ENCODE assay signal across 27 cellular contexts in the genomic region with DNA sequence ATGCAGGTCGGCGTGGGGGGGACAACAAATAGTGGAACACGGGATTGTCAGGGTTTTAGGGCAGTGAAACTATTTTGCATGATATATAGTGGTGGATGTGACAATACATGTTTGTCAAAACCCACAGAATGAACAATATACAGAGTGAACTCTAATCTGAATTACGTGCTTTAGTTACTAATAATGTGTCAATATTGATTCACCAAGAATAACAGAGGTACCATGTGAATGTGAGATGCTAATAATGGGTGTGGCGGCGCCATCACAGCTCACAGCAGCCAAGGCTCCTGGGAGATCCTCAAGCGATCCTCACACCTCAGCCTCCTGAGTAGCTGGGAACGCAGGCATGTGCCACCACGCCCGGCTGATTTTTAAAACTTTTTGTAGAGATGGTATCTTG. TPM values are rescaled to one million over a fixed set of nuclear protein-coding genes. Genes with fewer than 3 reads are reported as not detected.
"Had no signal": no experiment of that assay in that cellular context is flagged by ENCODE, and none has a peak within 500 bp of the region (broad histone marks: within the 10 kb centered on the region; RNA-seq: fewer than 3 reads in every experiment).

No MANE protein-coding gene starts in this region.

- H3K4me1 ChIP-seq: pancreas had no signal

- H2AFZ ChIP-seq: hepatocyte had no signal

- FAIRE-seq: pancreas had no signal

- H3K4me3 ChIP-seq: hepatocyte, pancreas, sigmoid colon, thoracic aorta, upper lobe of left lung had no signal

- DNase-seq: activated CD4-positive, alpha-beta T cell treated with anti-CD3 and anti-CD28 coated beads for 1 hour; activated CD4-positive, alpha-beta T cell treated with anti-CD3 and anti-CD28 coated beads, Interleukin-2, amount 50 U/mL, for 1 hour; activated CD8-positive, alpha-beta memory T cell treated with anti-CD3 and anti-CD28 coated beads, Interleukin-2, amount 50 U/mL, for 4 hours; activated CD8-positive, alpha-beta T cell treated with anti-CD3 and anti-CD28 coated beads, Interleukin-2, amount 10 ng/mL, durations not matched to agents 7 days and 5 days; activated naive CD4-positive, alpha-beta T cell treated with Interleukin-2 at 50 U/mL for 16 hours; activated naive CD8-positive, alpha-beta T cell treated with anti-CD3 and anti-CD28 coated beads for 36 hours; activated T-cell treated with anti-CD3 and anti-CD28 coated beads, Interleukin-2, amount 50 U/mL, for 4 hours; amniotic stem cell; erythroblast; foreskin fibroblast; glutamatergic neuron; immature natural killer cell; kidney glomerular epithelial cell; pancreas; sigmoid colon; stimulated activated CD4-positive, alpha-beta T cell treated with anti-CD3 and anti-CD28 coated beads, Interleukin-2, amount 100 ng/mL, for 48 hours; stimulated activated CD8-positive, alpha-beta memory T cell treated with anti-CD3 and anti-CD28 coated beads, Interleukin-4, amount 100 ng/mL, for 48 hours; stimulated activated naive B cell treated with anti-CD40 and anti-IgM and Interleukin-4, amounts not matched to agents 10 μg/mL and 1 μg/mL and 100 μg/mL, for 72 hours; T-helper 9 cell; upper lobe of left lung had no signal

- H3K9me3 ChIP-seq: neutrophil, pancreas, sigmoid colon, thoracic aorta, upper lobe of left lung had no signal

- H3K4me2 ChIP-seq: hepatocyte had no signal

- H3K27me3 ChIP-seq: hepatocyte, neutrophil, pancreas, sigmoid colon, upper lobe of left lung had no signal

- H3K27ac ChIP-seq: neutrophil, pancreas, sigmoid colon, thoracic aorta had no signal

- ATAC-seq: activated CD8-positive, alpha-beta T cell treated with anti-CD3 and anti-CD28 coated beads, Interleukin-2, amount 10 ng/mL, durations not matched to agents 7 days and 5 days; activated T-cell treated with anti-CD3 and anti-CD28 coated beads, Interleukin-2, amount 50 U/mL, for 4 hours; natural killer cell treated with Interleukin-12 subunit alpha and Interleukin-12 subunit beta and Interleukin-15 and Interleukin-18, amount 100 ng/mL, for 72 hours; stimulated activated naive B cell treated with anti-CD40 and anti-IgM and Interleukin-4, amounts not matched to agents 10 μg/mL and 1 μg/mL and 100 μg/mL, for 72 hours had no signal

RNA-seq across cellular contexts. Expression of gene CCL25, which starts 60.0 kb away (rescaled TPM):
- total RNA-seq: activated T-cell treated with anti-CD3 and anti-CD28 coated beads, Interleukin-2, amount 50 U/mL, for 4 hours; chondrocyte; fibroblast of lung; hepatocyte; liver; pancreas; sigmoid colon; thoracic aorta; upper lobe of left lung had no signal
- polyA plus RNA-seq: fibroblast of lung, hepatocyte, liver had no signal
